ENCODE assay signal across 14 cellular contexts in genomic region chr22:37982938-37983859, GRCh38. TPM values are rescaled to one million over a fixed set of nuclear protein-coding genes. Genes with fewer than 3 reads are reported as not detected.
DNase-seq lines count a peak whose midpoint lies in the region; ATAC-seq and TF ChIP-seq lines count a peak whose summit lies in the region.
"Had no signal": no experiment of that assay in that cellular context is flagged by ENCODE, and none has a peak within 500 bp of the region (broad histone marks: within the 10 kb centered on the region; RNA-seq: fewer than 3 reads in every experiment).

No MANE protein-coding gene starts in this region.

- no peaks in the 10 kb centered on the region for H3K4me1 Mint-ChIP-seq in activated T-helper 1 cell treated with anti-CD3 and anti-CD28 coated beads, Interleukin-12 subunit alpha, Interleukin-12 subunit beta, Interleukin-2, Interleukin-4 antibody, amounts not matched to agents 30 ng/mL and 10 ng/mL and 1 ng/mL, durations not matched to agents 14 hours and 24 hours and 36 hours (ENCODE audit: low read depth)
- H3K4me1 Mint-ChIP-seq: activated naive CD8-positive, alpha-beta T cell treated with anti-CD3 and anti-CD28 coated beads, Interleukin-2, amount 50 U/mL, for 24 hours had no signal

- no peak overlapping the region for H3K4me3 Mint-ChIP-seq in activated T-helper 1 cell treated with anti-CD3 and anti-CD28 coated beads, Interleukin-12 subunit alpha, Interleukin-12 subunit beta, Interleukin-2, Interleukin-4 antibody, amounts not matched to agents 30 ng/mL and 10 ng/mL and 1 ng/mL, durations not matched to agents 14 hours and 24 hours and 36 hours
- H3K4me3 Mint-ChIP-seq: activated naive CD8-positive, alpha-beta T cell treated with anti-CD3 and anti-CD28 coated beads, Interleukin-2, amount 50 U/mL, for 24 hours had no signal

- H3K27me3 ChIP-seq in right cardiac atrium (ENCODE audit: control insufficient read depth, insufficient read depth): no peaks in the 10 kb centered on the region
- no peaks in the 10 kb centered on the region for H3K27me3 ChIP-seq in rectal smooth muscle tissue (ENCODE audit: control insufficient read depth, insufficient read depth, low read length)
- H3K27me3 ChIP-seq in body of pancreas: no peaks in the 10 kb centered on the region
- H3K27me3 ChIP-seq: upper lobe of left lung had no signal

- 60% methylated on average over 84 of the region's 84 CpGs for WGBS in right cardiac atrium
- WGBS in body of pancreas, 2 donors: 79% methylated on average over 39 to 84 of the region's 84 CpGs

- no peak for TF ChIP-seq POLR2A in body of pancreas (IDR thresholded peaks at IDR 0.05)

- peaks cover 6% of the 10 kb centered on the region for H3K36me3 ChIP-seq in rectal smooth muscle tissue (ENCODE audit: control insufficient read depth, insufficient read depth, low read length)
- no peaks in the 10 kb centered on the region for H3K36me3 ChIP-seq in body of pancreas (replicated peaks in 1 of 2; ENCODE audit: insufficient read depth in 1 of 2, low read depth in 2 of 2)
- H3K36me3 ChIP-seq: prostate gland had no signal

- no peaks in the 10 kb centered on the region for H3K9me3 Mint-ChIP-seq in activated T-helper 1 cell treated with anti-CD3 and anti-CD28 coated beads, Interleukin-12 subunit alpha, Interleukin-12 subunit beta, Interleukin-2, Interleukin-4 antibody, amounts not matched to agents 30 ng/mL and 10 ng/mL and 1 ng/mL, durations not matched to agents 14 hours and 24 hours and 36 hours
- H3K9me3 Mint-ChIP-seq: activated naive CD8-positive, alpha-beta T cell treated with anti-CD3 and anti-CD28 coated beads, Interleukin-2, amount 50 U/mL, for 24 hours had no signal

- DNase-seq in activated T-helper 1 cell treated with anti-CD3 and anti-CD28 coated beads, Interleukin-12 subunit alpha, Interleukin-12 subunit beta, Interleukin-2, Interleukin-4 antibody, amounts not matched to agents 30 ng/mL and 10 ng/mL and 1 ng/mL, durations not matched to agents 14 hours and 24 hours and 36 hours (ENCODE audit: low spot score): no peak
- DNase-seq in right cardiac atrium (peak in 2 of 3 donors; percentile 51 to 60), body of pancreas (no peak), NCI-H524 treated with DMSO at 0.1 percent for 48 hours (lab: John Stamatoyannopoulos, UW) (no peak)
- DNase-seq: activated naive CD8-positive, alpha-beta T cell treated with anti-CD3 and anti-CD28 coated beads, Interleukin-2, amount 50 U/mL, for 24 hours; NCI-H2029 treated with DMSO at 0.1 percent for 48 hours had no signal

- no peak overlapping the region for H3K9ac ChIP-seq in rectal smooth muscle tissue (ENCODE audit: low read length)

- ATAC-seq in right cardiac atrium (no peak), HG03354 (IDR thresholded peaks at IDR 0.05; ENCODE audit: poor library complexity, severe bottlenecking, unreplicated experiment) (no peak), body of pancreas (no peak), HG03159 (IDR thresholded peaks at IDR 0.05; ENCODE audit: unreplicated experiment) (no peak)
- ATAC-seq: activated naive CD8-positive, alpha-beta T cell treated with anti-CD3 and anti-CD28 coated beads, Interleukin-2, amount 50 U/mL, for 24 hours had no signal

- H3K9me3 ChIP-seq in right cardiac atrium (ENCODE audit: control insufficient read depth, low read length) (no peaks in the 10 kb centered on the region), body of pancreas (no peaks in the 10 kb centered on the region)
- H3K9me3 ChIP-seq: prostate gland, upper lobe of left lung had no signal

- H3K36me3 Mint-ChIP-seq in activated T-helper 1 cell treated with anti-CD3 and anti-CD28 coated beads, Interleukin-12 subunit alpha, Interleukin-12 subunit beta, Interleukin-2, Interleukin-4 antibody, amounts not matched to agents 30 ng/mL and 10 ng/mL and 1 ng/mL, durations not matched to agents 14 hours and 24 hours and 36 hours (ENCODE audit: low read depth): no peaks in the 10 kb centered on the region

- peak; percentile 31 for TF ChIP-seq CTCF in GM12873 (IDR thresholded peaks at IDR 0.05; ENCODE audit: insufficient read depth, low read depth, low read length, missing control alignments)
- no peak for TF ChIP-seq CTCF in body of pancreas (IDR thresholded peaks at IDR 0.05)

- peak overlapping the region; percentile 44 for H3K27ac Mint-ChIP-seq in activated T-helper 1 cell treated with anti-CD3 and anti-CD28 coated beads, Interleukin-12 subunit alpha, Interleukin-12 subunit beta, Interleukin-2, Interleukin-4 antibody, amounts not matched to agents 30 ng/mL and 10 ng/mL and 1 ng/mL, durations not matched to agents 14 hours and 24 hours and 36 hours
- H3K27ac Mint-ChIP-seq: activated naive CD8-positive, alpha-beta T cell treated with anti-CD3 and anti-CD28 coated beads, Interleukin-2, amount 50 U/mL, for 24 hours had no signal

- no peak overlapping the region for H3K27ac ChIP-seq in right cardiac atrium (ENCODE audit: low read length)
- peak overlapping the region; percentile 7 for H3K27ac ChIP-seq in rectal smooth muscle tissue (ENCODE audit: low read depth, low read length)
- H3K27ac ChIP-seq in body of pancreas: no peak overlapping the region
- H3K27ac ChIP-seq: epithelial cell of prostate, prostate gland, upper lobe of left lung had no signal

- H3K27me3 Mint-ChIP-seq in activated T-helper 1 cell treated with anti-CD3 and anti-CD28 coated beads, Interleukin-12 subunit alpha, Interleukin-12 subunit beta, Interleukin-2, Interleukin-4 antibody, amounts not matched to agents 30 ng/mL and 10 ng/mL and 1 ng/mL, durations not matched to agents 14 hours and 24 hours and 36 hours (ENCODE audit: insufficient read depth): no peaks in the 10 kb centered on the region
- H3K27me3 Mint-ChIP-seq: activated naive CD8-positive, alpha-beta T cell treated with anti-CD3 and anti-CD28 coated beads, Interleukin-2, amount 50 U/mL, for 24 hours had no signal

- peaks cover 2% of the 10 kb centered on the region for H3K4me1 ChIP-seq in right cardiac atrium (ENCODE audit: control insufficient read depth, insufficient read depth, low read length)
- no peaks in the 10 kb centered on the region for H3K4me1 ChIP-seq in rectal smooth muscle tissue (ENCODE audit: control insufficient read depth, insufficient read depth, low read length)
- peaks cover 13% of the 10 kb centered on the region for H3K4me1 ChIP-seq in body of pancreas
- H3K4me1 ChIP-seq: prostate gland, upper lobe of left lung had no signal

- no peak overlapping the region for H3K4me3 ChIP-seq in right cardiac atrium (ENCODE audit: low read length)
- peak overlapping the region; percentile 41 for H3K4me3 ChIP-seq in rectal smooth muscle tissue (ENCODE audit: low read length)
- H3K4me3 ChIP-seq in body of pancreas: no peak overlapping the region
- H3K4me3 ChIP-seq: prostate gland, upper lobe of left lung had no signal

- intact Hi-C loops in activated T-helper 1 cell treated with anti-CD3 and anti-CD28 coated beads, Interleukin-12 subunit alpha, Interleukin-12 subunit beta, Interleukin-2, Interleukin-4 antibody, amounts not matched to agents 30 ng/mL and 10 ng/mL and 1 ng/mL, durations not matched to agents 14 hours and 24 hours and 36 hours (cut with micrococcal nuclease): no loop called here
- intact Hi-C loops in right cardiac atrium (cut with DNase I) (no loop called here), body of pancreas (cut with DNase I) (no loop called here)

RNA-seq across cellular contexts. Expression of gene SOX10, which starts 1.2 kb away (rescaled TPM):
- not detected in 2 replicates for total RNA-seq in activated T-helper 1 cell treated with anti-CD3 and anti-CD28 coated beads, Interleukin-12 subunit alpha, Interleukin-12 subunit beta, Interleukin-2, Interleukin-4 antibody, amounts not matched to agents 30 ng/mL and 10 ng/mL and 1 ng/mL, durations not matched to agents 14 hours and 24 hours and 36 hours
- total RNA-seq in right cardiac atrium: 1 to 10 TPM; 3.5 to 5.9 (median 4.6) TPM
- polyA plus RNA-seq in right cardiac atrium: 5.8 TPM
- under 1 TPM in 1 of 2 donors, not detected in 1; 0.66 TPM for total RNA-seq in body of pancreas

RNA-seq across cellular contexts. Expression of gene POLR2F, which starts 29.7 kb away (rescaled TPM):
- total RNA-seq in activated T-helper 1 cell treated with anti-CD3 and anti-CD28 coated beads, Interleukin-12 subunit alpha, Interleukin-12 subunit beta, Interleukin-2, Interleukin-4 antibody, amounts not matched to agents 30 ng/mL and 10 ng/mL and 1 ng/mL, durations not matched to agents 14 hours and 24 hours and 36 hours: 102 and 120 TPM in 2 replicates
- total RNA-seq in right cardiac atrium (10 to 100 TPM; 62.1 to 85.5 (median 76.9) TPM), body of pancreas (100 to 1,000 TPM in 1 of 2 donors, 10 to 100 TPM in 1; 43.8 to 119 TPM)
- 159 TPM for polyA plus RNA-seq in right cardiac atrium

RNA-seq across cellular contexts. Expression of gene C22orf23, which starts 29.8 kb away (rescaled TPM):
- 0.61 TPM in 1 of 2 replicates, not detected in the other for total RNA-seq in activated T-helper 1 cell treated with anti-CD3 and anti-CD28 coated beads, Interleukin-12 subunit alpha, Interleukin-12 subunit beta, Interleukin-2, Interleukin-4 antibody, amounts not matched to agents 30 ng/mL and 10 ng/mL and 1 ng/mL, durations not matched to agents 14 hours and 24 hours and 36 hours
- total RNA-seq in right cardiac atrium: under 1 TPM; 0.19 to 0.46 (median 0.27) TPM
- 0.54 TPM for polyA plus RNA-seq in right cardiac atrium
- total RNA-seq in body of pancreas: not detected
- total RNA-seq: liver had no signal

Comparison
In these comparisons a context has a peak if more than half of its experiments do, and no peak if none do; other contexts are left out.
1. DNase-seq: peak in right cardiac atrium (2 of 3); none in activated T-helper 1 cell treated with anti-CD3 and anti-CD28 coated beads, Interleukin-12 subunit alpha, Interleukin-12 subunit beta, Interleukin-2, Interleukin-4 antibody, amounts not matched to agents 30 ng/mL and 10 ng/mL and 1 ng/mL, durations not matched to agents 14 hours and 24 hours and 36 hours (single experiment), body of pancreas (0 of 4) and NCI-H524 treated with DMSO at 0.1 percent for 48 hours (single experiment).